8 cellular contexts compared by ENCODE assay signal in the genomic region with DNA sequence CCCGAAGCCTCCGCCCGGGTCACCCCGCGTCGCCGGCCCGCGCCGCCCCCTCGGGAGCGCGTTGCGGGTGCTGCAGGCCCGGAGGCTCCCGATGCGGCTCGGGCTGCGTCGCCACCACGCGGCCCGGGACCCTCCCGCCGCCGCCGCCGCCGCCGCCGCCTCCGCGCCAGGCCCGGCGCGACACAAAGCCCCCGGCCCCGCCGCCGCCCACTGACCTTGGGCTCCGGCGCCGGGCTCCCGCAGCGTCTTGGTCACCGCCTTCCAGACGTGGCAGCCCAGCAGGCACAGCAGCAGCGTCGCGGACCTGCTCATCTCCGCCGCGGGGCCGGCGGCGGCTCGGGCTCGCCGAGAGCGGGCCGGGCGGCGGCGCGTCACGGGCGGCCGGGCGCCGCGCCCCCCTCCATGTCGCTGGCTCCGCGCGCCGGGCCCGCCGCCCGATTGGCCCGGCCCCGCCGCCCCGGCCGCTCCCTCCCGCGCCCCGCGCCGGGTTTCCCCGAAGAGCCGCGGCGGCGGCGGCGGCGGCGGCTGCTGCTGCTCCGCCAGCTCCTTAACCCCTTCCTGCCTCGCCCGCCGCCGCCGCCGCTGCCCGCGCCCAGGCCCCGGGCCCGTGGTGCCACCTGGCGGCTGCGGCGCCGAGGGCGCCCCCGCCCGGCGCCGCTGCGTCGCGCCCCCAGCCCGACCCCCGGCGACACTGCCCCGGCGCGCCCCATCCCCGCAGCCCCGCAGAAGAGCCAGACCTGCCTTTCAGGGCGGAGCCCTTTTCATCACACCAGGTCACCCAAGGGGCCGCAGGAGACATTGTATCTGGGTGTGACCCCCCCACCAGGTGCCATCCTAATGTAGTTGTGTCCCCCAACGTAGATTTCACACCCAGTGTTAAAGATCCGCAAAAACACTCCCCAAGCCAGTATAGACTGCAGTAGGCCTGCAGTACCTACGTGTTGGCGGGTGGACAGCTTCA. TPM values are rescaled to one million over a fixed set of nuclear protein-coding genes. Genes with fewer than 3 reads are reported as not detected.
DNase-seq lines count a peak whose midpoint lies in the region; ATAC-seq and TF ChIP-seq lines count a peak whose summit lies in the region.

A gene (minus strand): TSS at position 549 of the 961 bp plus-strand sequence. CDS start 237 bp downstream, at position 312.

- H3K4me1 Mint-ChIP-seq in central memory CD8-positive, alpha-beta T cell = no peaks in the 10 kb centered on the region

- intact Hi-C loops in IMR-90 (cut with micrococcal nuclease) = loop anchor here (2.0 to 5.0 kb wide), 3 partner anchors 160 to 264 kb away; no protein-coding TSS in a partner anchor

- H4K20me1 ChIP-seq in IMR-90 (ENCODE audit: insufficient read depth, low read length) = peaks cover 11% of the 10 kb centered on the region; the same call in 1 of the 2 replicates

- H3K36me3 ChIP-seq in IMR-90 (ENCODE audit: control insufficient read depth, insufficient read depth, low read length) (no peaks in the 10 kb centered on the region; the same call in 1 of the 2 replicates), kidney epithelial cell (ENCODE audit: control insufficient read depth, insufficient read depth, low read length) (no peaks in the 10 kb centered on the region)

- no peak within 1 kb of the TSS for H2BK15ac ChIP-seq in IMR-90 (ENCODE audit: low read depth, low read length)

- no peak within 1 kb of the TSS for H3K18ac ChIP-seq in IMR-90 (ENCODE audit: low read depth, low read length)

- no peaks in the 10 kb centered on the region for H3K9me3 Mint-ChIP-seq in central memory CD8-positive, alpha-beta T cell

- peak; percentile 47 for TF ChIP-seq CTCF in IMR-90 (conservative IDR thresholded peaks at IDR 0.05; ENCODE audit: low read depth, low read length)
- TF ChIP-seq CTCF in kidney epithelial cell (IDR thresholded peaks at IDR 0.05; ENCODE audit: insufficient read depth, low read length, poor library complexity, severe bottlenecking) = no peak

- BruUV-seq in IMR-90 (replicated peaks; lab: Mats Ljungman, UMichigan) = no TSS peak

- ATAC-seq in GM19025 (IDR thresholded peaks at IDR 0.05; ENCODE audit: low read depth, unreplicated experiment) (peak; percentile 42), IMR-90 (ENCODE audit: low read depth) (peak; percentile 84), GM21515 (IDR thresholded peaks at IDR 0.05; ENCODE audit: unreplicated experiment) (no peak)
- peak; percentile 66 for ATAC-seq in central memory CD8-positive, alpha-beta T cell (replicated peaks; ENCODE audit: extremely low read depth, poor library complexity, severe bottlenecking)

- peak within 1 kb of the TSS; percentile 11 for H3K23ac ChIP-seq in IMR-90 (ENCODE audit: low read depth, low read length)

- H3K9me3 ChIP-seq in IMR-90 (ENCODE audit: control insufficient read depth, insufficient read depth, low read length) = no peaks in the 10 kb centered on the region

- no peak for TF ChIP-seq RAD21 in IMR-90 (IDR thresholded peaks at IDR 0.05; ENCODE audit: low read length)

- whole genome bisulfite sequencing in IMR-90 (ENCODE audit: extremely low coverage in 2 of 2, insufficient read length in 1 of 2), 2 experiments = 0% methylated on average over 65 of the region's 135 CpGs; no CpG with 5 or more reads in 1 of the 2 experiments

- peak within 1 kb of the TSS; percentile 95 for H2AFZ ChIP-seq in IMR-90 (replicated peaks; ENCODE audit: low read length, poor library complexity)

- 0 out of 2 replicates have a peak, but pooled peaks cover 2% of the 10 kb centered on the region for H3K4me1 ChIP-seq in IMR-90 (ENCODE audit: control insufficient read depth, insufficient read depth, low read length)

- H3K9ac ChIP-seq in IMR-90 (ENCODE audit: low read depth, low read length) = peak within 1 kb of the TSS; percentile 54

- H3K14ac ChIP-seq in IMR-90 (replicated peaks; ENCODE audit: low read depth, low read length) = peak within 1 kb of the TSS; percentile 50; the same call in 1 of the 2 replicates

- TF ChIP-seq POLR2A in IMR-90 (IDR thresholded peaks at IDR 0.05; ENCODE audit: low read depth, low read length) = no peak

- H4K91ac ChIP-seq in IMR-90 (ENCODE audit: insufficient read depth, low read depth, low read length) = no peak within 1 kb of the TSS

- no peak within 1 kb of the TSS for H2BK20ac ChIP-seq in IMR-90 (ENCODE audit: low read depth, low read length)

- H2BK5ac ChIP-seq in IMR-90 (ENCODE audit: low read depth, low read length, poor library complexity, severe bottlenecking) = peak within 1 kb of the TSS; percentile 41

- dilution Hi-C loops in IMR-90 (cut with HindIII; ENCODE audit: low sequenced_read_pairs, unreplicated experiment) = no loop called here

- H2AK5ac ChIP-seq in IMR-90 (ENCODE audit: low read depth, low read length) = no peak within 1 kb of the TSS

- H2AK9ac ChIP-seq in IMR-90 (replicated peaks; ENCODE audit: low read depth, low read length, poor library complexity) = peak within 1 kb of the TSS; percentile 62

- peak within 1 kb of the TSS; percentile 49; the same call in 1 of the 2 replicates for H2BK120ac ChIP-seq in IMR-90 (ENCODE audit: low read depth, low read length)

- H3K4me3 ChIP-seq in IMR-90 (ENCODE audit: insufficient read depth, low read depth, low read length) (peak within 1 kb of the TSS; percentile 91), kidney epithelial cell (ENCODE audit: low read depth, low read length) (peak within 1 kb of the TSS; percentile 79)

- H3K4ac ChIP-seq in IMR-90 (ENCODE audit: low read depth, low read length) = peak within 1 kb of the TSS; percentile 72

- POLR2A ChIA-PET in IMR-90 (lab: Charles Lee; ENCODE audit: unreplicated experiment) = no interaction called here

- peak within 1 kb of the TSS; percentile 67 for H3K4me3 Mint-ChIP-seq in central memory CD8-positive, alpha-beta T cell

- H4K8ac ChIP-seq in IMR-90 (ENCODE audit: low read depth in 2 of 2, low read length in 2 of 2) = peak within 1 kb of the TSS in 1 of 2 experiments; percentile 64; a peak in 1 of 4 replicates

- peak within 1 kb of the TSS; percentile 5; the same call in 1 of the 2 replicates for H3K27ac ChIP-seq in IMR-90 (ENCODE audit: insufficient read depth, low read length)

- peak within 1 kb of the TSS; percentile 16; the same call in 1 of the 2 replicates for H3K56ac ChIP-seq in IMR-90 (ENCODE audit: extremely low read depth, insufficient read depth, low read length)

- CTCF ChIA-PET in IMR-90 (lab: Yijun Ruan, JAX) = interaction anchor here (0.6 to 1.3 kb wide), 5 partner anchors 17 to 159 kb away, joined by 3 to 7 read pairs (median 4); no protein-coding TSS in a partner anchor

- in situ Hi-C loops in IMR-90 (cut with MboI; ENCODE audit: low sequenced_read_pairs) = no loop called here

- H3K27ac Mint-ChIP-seq in central memory CD8-positive, alpha-beta T cell (ENCODE audit: low read depth) = no peak within 1 kb of the TSS

- H3K4me2 ChIP-seq in IMR-90 (ENCODE audit: low read depth, low read length) = peak within 1 kb of the TSS; percentile 92

- H4K5ac ChIP-seq in IMR-90 (ENCODE audit: low read depth, low read length) = no peak within 1 kb of the TSS

- H3K27me3 ChIP-seq in IMR-90 (ENCODE audit: control insufficient read depth, insufficient read depth, low read length) = peaks cover 5% of the 10 kb centered on the region
- no peaks in the 10 kb centered on the region for H3K27me3 ChIP-seq in kidney epithelial cell (ENCODE audit: control insufficient read depth, insufficient read depth, low read length)

- H3K9me1 ChIP-seq in IMR-90 (ENCODE audit: insufficient read depth, low read length) = no peaks in the 10 kb centered on the region

- peaks cover 43% of the 10 kb centered on the region for H3K27me3 Mint-ChIP-seq in central memory CD8-positive, alpha-beta T cell

- H3K36me3 Mint-ChIP-seq in central memory CD8-positive, alpha-beta T cell (ENCODE audit: insufficient read depth) = no peaks in the 10 kb centered on the region

- peak; percentile 80 for DNase-seq in AG08395 (ENCODE audit: low spot score)
- peak; percentile 29 for DNase-seq in IMR-90
- peak; percentile 39 to 43 for DNase-seq in activated CD4-positive, alpha-beta T cell treated with anti-CD3 and anti-CD28 coated beads for 24 hours (ENCODE audit: low read depth in 2 of 2)
- no peak for DNase-seq in central memory CD8-positive, alpha-beta T cell (ENCODE audit: low spot score in 2 of 2)
- DNase-seq in kidney epithelial cell (ENCODE audit: low read depth) = no peak
- DNase-seq in stimulated activated CD4-positive, alpha-beta T cell treated with anti-CD3 and anti-CD28 coated beads, Interleukin-15, amount 100 ng/mL, for 1 hour (ENCODE audit: low read depth in 1 of 2, low spot score in 1 of 2) = peak; percentile 29 to 54

- H3K79me1 ChIP-seq in IMR-90 (ENCODE audit: low read depth in 1 of 2, low read length in 2 of 2) = peaks cover 11 to 23% of the 10 kb centered on the region in 2 experiments

TF ChIP-seq in IMR-90, 13 proteins besides CTCF, POLR2A, EP300 and RAD21 (continues in another document):
- TF ChIP-seq MAFK (IDR thresholded peaks at IDR 0.05; ENCODE audit: low read depth, low read length) (no peak), RFX5 (IDR thresholded peaks at IDR 0.05; ENCODE audit: low read depth, low read length) (no peak), MXI1 (IDR thresholded peaks at IDR 0.05; ENCODE audit: borderline replicate concordance, low read depth, low read length) (peak; percentile 37; the same call in 1 of the 2 replicates), FOS (IDR thresholded peaks at IDR 0.05; ENCODE audit: low read depth, low read length) (no peak), CHD1 (IDR thresholded peaks at IDR 0.05; ENCODE audit: low read depth, low read length) (no peak)
- TF ChIP-seq, protein P1, sequence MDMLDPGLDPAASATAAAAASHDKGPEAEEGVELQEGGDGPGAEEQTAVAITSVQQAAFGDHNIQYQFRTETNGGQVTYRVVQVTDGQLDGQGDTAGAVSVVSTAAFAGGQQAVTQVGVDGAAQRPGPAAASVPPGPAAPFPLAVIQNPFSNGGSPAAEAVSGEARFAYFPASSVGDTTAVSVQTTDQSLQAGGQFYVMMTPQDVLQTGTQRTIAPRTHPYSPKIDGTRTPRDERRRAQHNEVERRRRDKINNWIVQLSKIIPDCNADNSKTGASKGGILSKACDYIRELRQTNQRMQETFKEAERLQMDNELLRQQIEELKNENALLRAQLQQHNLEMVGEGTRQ (IDR thresholded peaks at IDR 0.05; ENCODE audit: low read depth, low read length) = no peak
- TF ChIP-seq, protein P2, sequence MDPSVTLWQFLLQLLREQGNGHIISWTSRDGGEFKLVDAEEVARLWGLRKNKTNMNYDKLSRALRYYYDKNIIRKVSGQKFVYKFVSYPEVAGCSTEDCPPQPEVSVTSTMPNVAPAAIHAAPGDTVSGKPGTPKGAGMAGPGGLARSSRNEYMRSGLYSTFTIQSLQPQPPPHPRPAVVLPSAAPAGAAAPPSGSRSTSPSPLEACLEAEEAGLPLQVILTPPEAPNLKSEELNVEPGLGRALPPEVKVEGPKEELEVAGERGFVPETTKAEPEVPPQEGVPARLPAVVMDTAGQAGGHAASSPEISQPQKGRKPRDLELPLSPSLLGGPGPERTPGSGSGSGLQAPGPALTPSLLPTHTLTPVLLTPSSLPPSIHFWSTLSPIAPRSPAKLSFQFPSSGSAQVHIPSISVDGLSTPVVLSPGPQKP (IDR thresholded peaks at IDR 0.05; ENCODE audit: borderline replicate concordance, low read depth, low read length) = no peak

RNA-seq across cellular contexts. Expression of the gene that starts here (rescaled TPM):
- 20.3 and 26.1 TPM in 2 replicates for total RNA-seq in IMR-90 (2012; rRNA removed)
- 28.1 and 30.6 TPM in 2 replicates for polyA plus RNA-seq in IMR-90 (2012; rRNA removed)
- polyA plus RNA-seq in IMR-90 (2012; cell fraction: cytosol; rRNA removed) = 25.0 and 34.3 TPM in 2 replicates
- polyA plus RNA-seq in IMR-90 (2012; cell fraction: nucleus; rRNA removed; ENCODE audit: low replicate concordance) = 13.1 and 16.1 TPM in 2 replicates
- total RNA-seq in kidney epithelial cell = 32.0 and 34.0 TPM in 2 replicates

Comparison
In these comparisons a context has a peak if more than half of its experiments do, and no peak if none do; other contexts are left out.
1. DNase-seq: peak in AG08395 (single experiment), IMR-90 (single experiment), activated CD4-positive, alpha-beta T cell treated with anti-CD3 and anti-CD28 coated beads for 24 hours (2 of 2) and stimulated activated CD4-positive, alpha-beta T cell treated with anti-CD3 and anti-CD28 coated beads, Interleukin-15, amount 100 ng/mL, for 1 hour (2 of 2); none in central memory CD8-positive, alpha-beta T cell (0 of 2) and kidney epithelial cell (single experiment).